In genomic region chr17:82204831-82205719, GRCh38 we compare ENCODE assay signal across 1 cellular context.
TF ChIP-seq lines count a peak whose summit lies in the region.

No MANE protein-coding gene starts in this region.

TF ChIP-seq in K562, 482 proteins besides CTCF, POLR2A, EP300 and RAD21 (continued from another document):
- TF ChIP-seq ATF4 (CRISPR knock-in tag; IDR thresholded peaks at IDR 0.05) (no peak), ZNF740 (CRISPR knock-in tag; IDR thresholded peaks at IDR 0.05) (no peak), ZNF740 (tag; IDR thresholded peaks at IDR 0.05) (no peak), NFIC (IDR thresholded peaks at IDR 0.05) (peak; percentile 81), PHF8 (IDR thresholded peaks at IDR 0.05; ENCODE audit: borderline replicate concordance, low read length) (no peak), CBFA2T2 (conservative IDR thresholded peaks at IDR 0.05) (0 out of 2 replicates have a peak, but pooled peaks have one; percentile 19), ZNF146 (CRISPR knock-in tag; IDR thresholded peaks at IDR 0.05; ENCODE audit: unreplicated experiment) (no peak), ZEB2 (IDR thresholded peaks at IDR 0.05) (peak; percentile 49; the same call in 1 of the 2 replicates), SNAPC5 (CRISPR knock-in tag; IDR thresholded peaks at IDR 0.05) (no peak), ZNF584 (CRISPR knock-in tag; IDR thresholded peaks at IDR 0.05; ENCODE audit: low read depth) (no peak), ETV1 (tag; conservative IDR thresholded peaks at IDR 0.05; ENCODE audit: low read depth) (no peak), KDM1A (IDR thresholded peaks at IDR 0.05) (peak in 1 of 2 experiments; percentile 99; a peak in 2 of 4 replicates), SMARCE1 (IDR thresholded peaks at IDR 0.05) (peak; percentile 35; the same call in 1 of the 2 replicates)
